In the genomic region with DNA sequence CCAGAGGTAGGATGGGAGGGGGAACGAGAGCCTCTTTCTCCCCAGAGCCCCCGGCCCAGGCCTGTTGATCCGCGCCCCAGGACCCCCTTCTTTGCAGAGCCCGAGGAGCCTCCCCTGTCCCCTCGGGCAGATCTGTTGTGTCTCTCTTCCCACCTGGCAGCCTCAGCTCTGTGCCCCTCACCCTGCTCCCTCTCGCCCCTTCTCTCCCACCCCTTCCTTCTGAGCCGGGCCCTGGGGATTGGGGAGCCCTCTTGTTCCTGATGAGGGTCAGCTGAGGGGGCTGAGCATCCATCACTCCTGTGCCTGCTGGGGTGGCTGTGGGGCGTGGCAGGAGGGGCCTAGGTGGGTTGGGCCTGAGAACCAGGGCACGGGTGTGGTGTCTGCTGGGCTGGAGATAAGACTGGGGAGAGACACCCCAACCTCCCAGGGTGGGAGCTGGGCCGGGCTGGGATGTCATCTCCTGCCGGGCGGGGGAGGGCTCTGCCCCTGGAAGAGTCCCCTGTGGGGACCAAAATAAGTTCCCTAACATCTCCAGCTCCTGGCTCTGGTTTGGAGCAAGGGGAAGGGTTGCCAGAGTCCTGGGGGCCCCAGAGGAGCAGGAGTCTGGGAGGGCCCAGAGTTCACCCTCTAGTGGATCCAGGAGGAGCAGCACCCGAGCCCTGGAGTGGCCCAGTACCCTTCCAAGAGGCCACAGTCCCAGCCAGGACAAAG, we compare ENCODE assay signal across 9 cellular contexts.
DNase-seq lines count a peak whose midpoint lies in the region; ATAC-seq, FAIRE-seq and TF ChIP-seq lines count a peak whose summit lies in the region.
"Had no signal": no experiment of that assay in that cellular context is flagged by ENCODE, and none has a peak within 500 bp of the region (broad histone marks: within the 10 kb centered on the region; RNA-seq: fewer than 3 reads in every experiment).

No MANE protein-coding gene starts in this region.

- RAD21 ChIA-PET in GM12878 (lab: Charles Lee; ENCODE audit: unreplicated experiment) = no interaction called here

- no peak overlapping the region for H2BK15ac ChIP-seq in mesendoderm (replicated peaks; ENCODE audit: low read depth)

- H3K27me3 ChIP-seq in GM12878 (replicated peaks in 1 of 2; ENCODE audit: control insufficient read depth in 2 of 2, insufficient read depth in 2 of 2, low read length in 1 of 2) = no peaks in the 10 kb centered on the region
- no peaks in the 10 kb centered on the region for H3K27me3 ChIP-seq in mesendoderm (ENCODE audit: insufficient read depth, low read length, poor library complexity)
- no peaks in the 10 kb centered on the region for H3K27me3 ChIP-seq in colonic mucosa

- no peaks in the 10 kb centered on the region for H3K79me2 ChIP-seq in GM12878 (ENCODE audit: control insufficient read depth, insufficient read depth, low read length)
- H3K79me2 ChIP-seq in mesendoderm (ENCODE audit: control insufficient read depth, insufficient read depth, low read length) = no peaks in the 10 kb centered on the region

- intact Hi-C loops in GM12878 (cut with micrococcal nuclease; ENCODE audit: unreplicated experiment) (no loop called here), colonic mucosa (cut with DNase I) (no loop called here)

- 14% methylated on average over 5 of the region's 14 CpGs for WGBS in GM12878 (ENCODE audit: insufficient coverage, insufficient replicate concordance, low lambda C conversion rate, missing lambda C conversion rate)
- no CpG with 5 or more reads among the region's 14 CpGs for WGBS in mesendoderm (ENCODE audit: extremely low coverage, insufficient coverage, low lambda C conversion rate)

- ATAC-seq in GM12878 (peak; percentile 67), HG02870 (IDR thresholded peaks at IDR 0.05; ENCODE audit: unreplicated experiment) (no peak), HG02588 (IDR thresholded peaks at IDR 0.05; ENCODE audit: unreplicated experiment) (no peak)

- H3K23ac ChIP-seq in mesendoderm (ENCODE audit: low read length) = no peak overlapping the region

- H3K27ac ChIP-seq in GM12878 (ENCODE audit: control insufficient read depth, insufficient read depth) (no peak overlapping the region), mesendoderm (ENCODE audit: low read depth, low read length) (no peak overlapping the region), colonic mucosa (no peak overlapping the region)

- H2BK120ac ChIP-seq in mesendoderm (ENCODE audit: low read depth, low read length) = no peak overlapping the region

- no peak overlapping the region for H4K8ac ChIP-seq in mesendoderm (ENCODE audit: low read depth, low read length)

- H3K9ac ChIP-seq in GM12878 (ENCODE audit: control insufficient read depth, insufficient read depth, low read length) = no peak overlapping the region
- no peak overlapping the region for H3K9ac ChIP-seq in mesendoderm (ENCODE audit: low read length)
- no peak overlapping the region for H3K9ac ChIP-seq in colonic mucosa (ENCODE audit: low read depth in 2 of 2, low read length in 2 of 2)

- no peak overlapping the region for H2BK5ac ChIP-seq in mesendoderm (ENCODE audit: low read length)

- no peak overlapping the region for H2AK5ac ChIP-seq in mesendoderm (ENCODE audit: low read length)

- no peak for FAIRE-seq in GM12878 (lab: Jason Lieb, UNC)

- H3K36me3 ChIP-seq in GM12878 (ENCODE audit: control insufficient read depth in 2 of 2, insufficient read depth in 2 of 2, low read length in 1 of 2) = no peaks in the 10 kb centered on the region
- peaks cover 8% of the 10 kb centered on the region for H3K36me3 ChIP-seq in mesendoderm (ENCODE audit: control insufficient read depth, insufficient read depth, low read length)
- H3K36me3 ChIP-seq in colonic mucosa = no peaks in the 10 kb centered on the region
- H3K36me3 ChIP-seq: HAP-1 had no signal

- in situ Hi-C loops in GM12878 (cut with MboI) = loop anchor here (10.0 kb wide), 1 partner anchor 712 kb away; no protein-coding TSS in a partner anchor

- TF ChIP-seq CTCF in GM12878 (IDR thresholded peaks at IDR 0.05 in 2 of 3, conservative IDR thresholded peaks at IDR 0.05 in 1 of 3; ENCODE audit: control insufficient read depth in 2 of 3, extremely low read depth in 1 of 3, insufficient read depth in 1 of 3, low read depth in 3 of 3, low read length in 3 of 3) (peak; percentile 21 to 37 (median 30); a peak in 4 of 6 replicates), colonic mucosa (IDR thresholded peaks at IDR 0.05) (no peak)

- SMC1A ChIA-PET in GM12878 (lab: Charles Lee; ENCODE audit: uncharacterized antibody, unreplicated experiment) = no interaction called here

- CTCF ChIA-PET in GM12878 (lab: Yijun Ruan, JAX) = no interaction called here

- TF ChIP-seq EP300 in GM12878 (IDR thresholded peaks at IDR 0.05; ENCODE audit: borderline replicate concordance in 1 of 2, control insufficient read depth in 1 of 2, low read depth in 2 of 2, low read length in 2 of 2) = no peak

- H4K20me1 ChIP-seq in GM12878 (ENCODE audit: control insufficient read depth, insufficient read depth) = no peaks in the 10 kb centered on the region

- POLR2A ChIA-PET in GM12878 (lab: Charles Lee) = no interaction called here

- no peak overlapping the region for H3K18ac ChIP-seq in mesendoderm (ENCODE audit: low read length)

- no peak for TF ChIP-seq POLR2A in GM12878 (IDR thresholded peaks at IDR 0.05; ENCODE audit: low read depth, low read length)

- no peak overlapping the region for H3K4me2 ChIP-seq in GM12878 (ENCODE audit: control insufficient read depth, insufficient read depth)
- no peak overlapping the region for H3K4me2 ChIP-seq in mesendoderm (ENCODE audit: low read length)

- H3K56ac ChIP-seq in mesendoderm (ENCODE audit: low read length) = no peak overlapping the region

- no peaks in the 10 kb centered on the region for H3K79me1 ChIP-seq in mesendoderm (ENCODE audit: low read length)

- H3K4ac ChIP-seq in mesendoderm (ENCODE audit: low read depth, low read length) = no peak overlapping the region

- no TSS peak for BruUV-seq in GM12878 (replicated peaks; lab: Mats Ljungman, UMichigan)

- no peak for TF ChIP-seq RAD21 in GM12878 (IDR thresholded peaks at IDR 0.05; ENCODE audit: insufficient read depth, low read depth, low read length)

- H4K5ac ChIP-seq in mesendoderm (ENCODE audit: low read length) = no peak overlapping the region

- H3K4me3 ChIP-seq in GM12878 = no peak overlapping the region
- H3K4me3 ChIP-seq in mesendoderm (ENCODE audit: low read length) = no peak overlapping the region
- H3K4me3 ChIP-seq in colonic mucosa = no peak overlapping the region
- H3K4me3 ChIP-seq: HAP-1 had no signal

- H3K4me1 ChIP-seq in GM12878 (ENCODE audit: control insufficient read depth, insufficient read depth, low read length) = no peaks in the 10 kb centered on the region
- H3K4me1 ChIP-seq in mesendoderm (ENCODE audit: control insufficient read depth, low read depth, low read length) = no peaks in the 10 kb centered on the region
- H3K4me1 ChIP-seq in colonic mucosa = no peaks in the 10 kb centered on the region
- H3K4me1 ChIP-seq: HAP-1 had no signal

- peak; percentile 43 for DNase-seq in EH (ENCODE audit: low read depth)
- DNase-seq in HuH-7.5 (ENCODE audit: low spot score) = peak; percentile 61
- DNase-seq in GM12878 (ENCODE audit: low read depth, low spot score) = no peak
- DNase-seq in mesendoderm = peak; percentile 64
- no peak for DNase-seq in colonic mucosa
- DNase-seq in NCI-H526 treated with DMSO at 0.1 percent for 48 hours (lab: John Stamatoyannopoulos, UW) = no peak

- no peak overlapping the region for H2AFZ ChIP-seq in GM12878 (ENCODE audit: control insufficient read depth, low read depth, low read length)

- H3K9me3 ChIP-seq in GM12878 (replicated peaks; ENCODE audit: control insufficient read depth, insufficient read depth, low read length) (no peaks in the 10 kb centered on the region), colonic mucosa (no peaks in the 10 kb centered on the region)
- H3K9me3 ChIP-seq: HAP-1 had no signal

TF ChIP-seq in GM12878, 131 proteins besides CTCF, POLR2A, EP300 and RAD21 (continues in another document):
- TF ChIP-seq NR2F1 (conservative IDR thresholded peaks at IDR 0.05) (no peak), IKZF1 (conservative IDR thresholded peaks at IDR 0.05) (no peak), ZZZ3 (IDR thresholded peaks at IDR 0.05; ENCODE audit: control insufficient read depth, insufficient read length, low read depth) (no peak), SMAD1 (IDR thresholded peaks at IDR 0.05; ENCODE audit: low read depth, partially characterized antibody) (no peak), YBX1 (IDR thresholded peaks at IDR 0.05) (no peak), KDM1A (IDR thresholded peaks at IDR 0.05; ENCODE audit: borderline replicate concordance) (no peak), ATF7 (IDR thresholded peaks at IDR 0.05; ENCODE audit: low read depth) (no peak)
- TF ChIP-seq, protein P1, sequence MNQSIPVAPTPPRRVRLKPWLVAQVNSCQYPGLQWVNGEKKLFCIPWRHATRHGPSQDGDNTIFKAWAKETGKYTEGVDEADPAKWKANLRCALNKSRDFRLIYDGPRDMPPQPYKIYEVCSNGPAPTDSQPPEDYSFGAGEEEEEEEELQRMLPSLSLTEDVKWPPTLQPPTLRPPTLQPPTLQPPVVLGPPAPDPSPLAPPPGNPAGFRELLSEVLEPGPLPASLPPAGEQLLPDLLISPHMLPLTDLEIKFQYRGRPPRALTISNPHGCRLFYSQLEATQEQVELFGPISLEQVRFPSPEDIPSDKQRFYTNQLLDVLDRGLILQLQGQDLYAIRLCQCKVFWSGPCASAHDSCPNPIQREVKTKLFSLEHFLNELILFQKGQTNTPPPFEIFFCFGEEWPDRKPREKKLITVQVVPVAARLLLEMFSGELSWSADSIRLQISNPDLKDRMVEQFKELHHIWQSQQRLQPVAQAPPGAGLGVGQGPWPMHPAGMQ (IDR thresholded peaks at IDR 0.05; ENCODE audit: borderline replicate concordance) = no peak
- TF ChIP-seq, protein P2, sequence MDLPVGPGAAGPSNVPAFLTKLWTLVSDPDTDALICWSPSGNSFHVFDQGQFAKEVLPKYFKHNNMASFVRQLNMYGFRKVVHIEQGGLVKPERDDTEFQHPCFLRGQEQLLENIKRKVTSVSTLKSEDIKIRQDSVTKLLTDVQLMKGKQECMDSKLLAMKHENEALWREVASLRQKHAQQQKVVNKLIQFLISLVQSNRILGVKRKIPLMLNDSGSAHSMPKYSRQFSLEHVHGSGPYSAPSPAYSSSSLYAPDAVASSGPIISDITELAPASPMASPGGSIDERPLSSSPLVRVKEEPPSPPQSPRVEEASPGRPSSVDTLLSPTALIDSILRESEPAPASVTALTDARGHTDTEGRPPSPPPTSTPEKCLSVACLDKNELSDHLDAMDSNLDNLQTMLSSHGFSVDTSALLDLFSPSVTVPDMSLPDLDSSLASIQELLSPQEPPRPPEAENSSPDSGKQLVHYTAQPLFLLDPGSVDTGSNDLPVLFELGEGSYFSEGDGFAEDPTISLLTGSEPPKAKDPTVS (IDR thresholded peaks at IDR 0.05; ENCODE audit: low read depth, low read length) = no peak

Comparison
In these comparisons a context has a peak if more than half of its experiments do, and no peak if none do; other contexts are left out.
1. DNase-seq: peak in EH (single experiment), HuH-7.5 (single experiment) and mesendoderm (single experiment); none in GM12878 (single experiment), colonic mucosa (single experiment) and NCI-H526 treated with DMSO at 0.1 percent for 48 hours (single experiment).